ENCODE assay signal across 8 cellular contexts in the genomic region with DNA sequence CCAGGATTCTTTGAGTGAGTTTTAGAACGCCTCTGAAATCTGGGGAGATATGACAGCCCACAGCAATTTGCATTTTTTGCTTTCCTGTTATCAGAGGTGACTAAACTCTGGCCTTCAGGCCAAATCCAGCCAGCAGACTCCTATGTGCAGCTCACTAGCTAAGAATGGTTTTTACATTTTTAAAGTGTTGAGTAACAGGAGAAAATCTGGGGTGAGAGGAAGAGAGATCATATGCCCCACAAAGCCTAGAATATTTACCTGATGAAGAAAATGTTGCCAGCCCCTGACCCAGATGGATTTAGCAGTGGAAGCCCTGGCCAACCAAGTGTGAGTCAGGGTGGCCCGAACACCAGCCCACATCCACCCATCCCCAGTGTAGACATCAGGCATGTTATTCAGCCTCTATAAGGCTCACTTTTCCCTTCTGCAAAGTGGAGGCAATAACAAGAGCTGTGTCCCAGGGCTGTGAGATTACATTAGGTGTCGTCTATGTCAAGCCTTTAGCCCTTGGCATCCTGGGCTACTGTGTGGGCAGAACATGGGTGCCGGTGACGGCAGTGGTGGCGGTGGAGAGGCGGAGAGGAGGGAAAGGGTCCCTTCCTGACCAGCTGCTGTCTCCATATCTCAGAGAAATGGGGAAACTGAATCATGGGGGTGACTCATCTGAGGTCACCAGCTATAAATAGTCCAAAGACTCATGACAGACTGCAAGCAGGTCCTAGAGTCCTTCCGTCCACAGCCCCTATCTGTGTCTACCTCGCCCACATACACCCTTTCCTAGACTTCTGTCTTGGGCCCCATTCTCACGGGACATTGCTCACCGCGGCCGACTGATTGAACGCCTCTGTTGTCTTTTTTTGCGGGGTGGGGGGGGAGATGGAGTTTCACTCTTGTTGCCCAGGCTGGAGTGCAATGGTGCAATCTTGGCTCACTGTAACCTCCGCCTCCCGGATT. TPM values are rescaled to one million over a fixed set of nuclear protein-coding genes. Genes with fewer than 3 reads are reported as not detected.
A peak's percentile ranks its signal among the peaks of the same experiment; 100 is the strongest.
DNase-seq lines count a peak whose midpoint lies in the region; ATAC-seq, FAIRE-seq and TF ChIP-seq lines count a peak whose summit lies in the region.

No MANE protein-coding gene starts in this region.

- H3K9me3 ChIP-seq in A549, result no peaks in the 10 kb centered on the region
- H3K9me3 ChIP-seq in mesodermal cell (ENCODE audit: control insufficient read depth, low read length), result no peaks in the 10 kb centered on the region

- CTCF ChIA-PET in A549 (lab: Yijun Ruan, JAX), result interaction anchor here (0.6 to 4.9 kb wide), 9 partner anchors 10 to 112 kb away, joined by 3 to 14 read pairs (median 3); no protein-coding TSS in a partner anchor

- H3K4me3 ChIP-seq in A549 (no peak overlapping the region), cardiac fibroblast (replicated peaks in 1 of 2; ENCODE audit: low read depth in 2 of 2, low read length in 2 of 2) (no peak overlapping the region), mesodermal cell (ENCODE audit: extremely low read depth, insufficient read depth, low read length, poor library complexity, severe bottlenecking) (no peak overlapping the region)

- no peak for TF ChIP-seq POLR2A in A549 (IDR thresholded peaks at IDR 0.05; ENCODE audit: low read length)

- no peak for TF ChIP-seq RAD21 in A549 (conservative IDR thresholded peaks at IDR 0.05 in 1 of 2, IDR thresholded peaks at IDR 0.05 in 1 of 2)

- peak overlapping the region; percentile 66 for H3K4me2 ChIP-seq in A549

- H3K4me1 ChIP-seq in A549, result peaks cover 16% of the 10 kb centered on the region
- peaks cover 29% of the 10 kb centered on the region for H3K4me1 ChIP-seq in mesodermal cell (ENCODE audit: control insufficient read depth, insufficient read depth, low read length, poor library complexity, severe bottlenecking)

- POLR2A ChIA-PET in A549 (lab: Yijun Ruan, JAX), result interaction anchor here (1.1 to 1.5 kb wide), 2 partner anchors 74 to 110 kb away, joined by 3 to 8 read pairs; no protein-coding TSS in a partner anchor

- no peak for FAIRE-seq in A549 (lab: Jason Lieb, UNC)

- TF ChIP-seq EP300 in A549 (IDR thresholded peaks at IDR 0.05), result no peak

- peak overlapping the region; percentile 36 to 79; a peak in 5 of 6 replicates for H3K27ac ChIP-seq in A549
- peak overlapping the region; percentile 98 for H3K27ac ChIP-seq in mesodermal cell (ENCODE audit: low read depth, low read length, severe bottlenecking)

- H3K36me3 ChIP-seq in mesodermal cell (ENCODE audit: control insufficient read depth, insufficient read depth, low read length), result no peaks in the 10 kb centered on the region

- 43% methylated on average over 17 of the region's 17 CpGs for WGBS in A549 (ENCODE audit: missing lambda C conversion rate)
- 75 to 77% methylated on average over 7 to 9 of the region's 17 CpGs for WGBS in mesodermal cell (ENCODE audit: insufficient coverage in 2 of 2), 2 experiments

- no peak for TF ChIP-seq CTCF in A549 (IDR thresholded peaks at IDR 0.05)
- TF ChIP-seq CTCF in cardiac fibroblast (IDR thresholded peaks at IDR 0.05; ENCODE audit: low read depth, low read length), result no peak

- ATAC-seq in A549 (peak; percentile 89 to 92), HG03439 (IDR thresholded peaks at IDR 0.05; ENCODE audit: unreplicated experiment) (peak; percentile 83)

- DNase-seq in A549 (ENCODE audit: low read depth in 1 of 2, low spot score in 1 of 2) (peak; percentile 44 to 61), GM19240 (ENCODE audit: insufficient read length, low spot score) (peak; percentile 33), UCSD-AML1 (lab: John Stamatoyannopoulos, UW; ENCODE audit: unreplicated experiment) (peak; percentile 81), cardiac fibroblast (ENCODE audit: low read depth in 2 of 2) (peak; percentile 96 to 98), NCI-H1436 (lab: John Stamatoyannopoulos, UW) (no peak)
- peak; percentile 52 for DNase-seq in stimulated activated CD8-positive, alpha-beta memory T cell treated with anti-CD3 and anti-CD28 coated beads, Interleukin-7, amount 100 ng/mL, for 24 hours (ENCODE audit: low read depth)

TF ChIP-seq in A549, 52 proteins besides CTCF, POLR2A, EP300 and RAD21:
- TF ChIP-seq JUN (IDR thresholded peaks at IDR 0.05) (peak in 1 of 2 experiments; percentile 25; a peak in 1 of 5 replicates), RCOR1 (IDR thresholded peaks at IDR 0.05; ENCODE audit: low read depth, low read length) (no peak), HEYL (CRISPR knock-in tag; IDR thresholded peaks at IDR 0.05) (no peak), SREBF2 (IDR thresholded peaks at IDR 0.05) (no peak), JUNB (IDR thresholded peaks at IDR 0.05) (peak; percentile 59), ZNF302 (CRISPR knock-in tag; IDR thresholded peaks at IDR 0.05) (no peak), POLR2AphosphoS2 (conservative IDR thresholded peaks at IDR 0.05; ENCODE audit: low read length) (no peak), ZFP36 (IDR thresholded peaks at IDR 0.05; ENCODE audit: borderline replicate concordance, partially characterized antibody) (no peak), TP53 (CRISPR knock-in tag; IDR thresholded peaks at IDR 0.05) (no peak), GATA3 (IDR thresholded peaks at IDR 0.05; ENCODE audit: borderline replicate concordance) (no peak), FOSL2 (IDR thresholded peaks at IDR 0.05) (peak; percentile 78), FOSL2 (CRISPR knock-in tag; IDR thresholded peaks at IDR 0.05) (peak; percentile 94), HOXB5 (CRISPR knock-in tag; IDR thresholded peaks at IDR 0.05) (no peak), RFX5 (IDR thresholded peaks at IDR 0.05) (no peak)
- TF ChIP-seq, protein P1, sequence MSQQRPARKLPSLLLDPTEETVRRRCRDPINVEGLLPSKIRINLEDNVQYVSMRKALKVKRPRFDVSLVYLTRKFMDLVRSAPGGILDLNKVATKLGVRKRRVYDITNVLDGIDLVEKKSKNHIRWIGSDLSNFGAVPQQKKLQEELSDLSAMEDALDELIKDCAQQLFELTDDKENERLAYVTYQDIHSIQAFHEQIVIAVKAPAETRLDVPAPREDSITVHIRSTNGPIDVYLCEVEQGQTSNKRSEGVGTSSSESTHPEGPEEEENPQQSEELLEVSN (IDR thresholded peaks at IDR 0.05; ENCODE audit: borderline replicate concordance, low read depth), result no peak
- TF ChIP-seq, protein P2, sequence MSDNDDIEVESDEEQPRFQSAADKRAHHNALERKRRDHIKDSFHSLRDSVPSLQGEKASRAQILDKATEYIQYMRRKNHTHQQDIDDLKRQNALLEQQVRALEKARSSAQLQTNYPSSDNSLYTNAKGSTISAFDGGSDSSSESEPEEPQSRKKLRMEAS (IDR thresholded peaks at IDR 0.05), result no peak
- TF ChIP-seq, protein P3, sequence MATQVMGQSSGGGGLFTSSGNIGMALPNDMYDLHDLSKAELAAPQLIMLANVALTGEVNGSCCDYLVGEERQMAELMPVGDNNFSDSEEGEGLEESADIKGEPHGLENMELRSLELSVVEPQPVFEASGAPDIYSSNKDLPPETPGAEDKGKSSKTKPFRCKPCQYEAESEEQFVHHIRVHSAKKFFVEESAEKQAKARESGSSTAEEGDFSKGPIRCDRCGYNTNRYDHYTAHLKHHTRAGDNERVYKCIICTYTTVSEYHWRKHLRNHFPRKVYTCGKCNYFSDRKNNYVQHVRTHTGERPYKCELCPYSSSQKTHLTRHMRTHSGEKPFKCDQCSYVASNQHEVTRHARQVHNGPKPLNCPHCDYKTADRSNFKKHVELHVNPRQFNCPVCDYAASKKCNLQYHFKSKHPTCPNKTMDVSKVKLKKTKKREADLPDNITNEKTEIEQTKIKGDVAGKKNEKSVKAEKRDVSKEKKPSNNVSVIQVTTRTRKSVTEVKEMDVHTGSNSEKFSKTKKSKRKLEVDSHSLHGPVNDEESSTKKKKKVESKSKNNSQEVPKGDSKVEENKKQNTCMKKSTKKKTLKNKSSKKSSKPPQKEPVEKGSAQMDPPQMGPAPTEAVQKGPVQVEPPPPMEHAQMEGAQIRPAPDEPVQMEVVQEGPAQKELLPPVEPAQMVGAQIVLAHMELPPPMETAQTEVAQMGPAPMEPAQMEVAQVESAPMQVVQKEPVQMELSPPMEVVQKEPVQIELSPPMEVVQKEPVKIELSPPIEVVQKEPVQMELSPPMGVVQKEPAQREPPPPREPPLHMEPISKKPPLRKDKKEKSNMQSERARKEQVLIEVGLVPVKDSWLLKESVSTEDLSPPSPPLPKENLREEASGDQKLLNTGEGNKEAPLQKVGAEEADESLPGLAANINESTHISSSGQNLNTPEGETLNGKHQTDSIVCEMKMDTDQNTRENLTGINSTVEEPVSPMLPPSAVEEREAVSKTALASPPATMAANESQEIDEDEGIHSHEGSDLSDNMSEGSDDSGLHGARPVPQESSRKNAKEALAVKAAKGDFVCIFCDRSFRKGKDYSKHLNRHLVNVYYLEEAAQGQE (IDR thresholded peaks at IDR 0.05), result no peak
- TF ChIP-seq, protein P4, sequence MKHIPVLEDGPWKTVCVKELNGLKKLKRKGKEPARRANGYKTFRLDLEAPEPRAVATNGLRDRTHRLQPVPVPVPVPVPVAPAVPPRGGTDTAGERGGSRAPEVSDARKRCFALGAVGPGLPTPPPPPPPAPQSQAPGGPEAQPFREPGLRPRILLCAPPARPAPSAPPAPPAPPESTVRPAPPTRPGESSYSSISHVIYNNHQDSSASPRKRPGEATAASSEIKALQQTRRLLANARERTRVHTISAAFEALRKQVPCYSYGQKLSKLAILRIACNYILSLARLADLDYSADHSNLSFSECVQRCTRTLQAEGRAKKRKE (CRISPR knock-in tag; IDR thresholded peaks at IDR 0.05; ENCODE audit: low read depth), result no peak

RNA-seq across cellular contexts. Expression of a gene that starts 32.6 kb away (rescaled TPM):
- 173 and 185 TPM in 2 replicates for polyA plus RNA-seq in A549 (2011; rRNA removed)
- 110 and 132 TPM in 2 replicates for polyA plus RNA-seq in A549 (2012; cell fraction: cytosol; rRNA removed)
- 115 and 147 TPM in 2 replicates for polyA plus RNA-seq in A549 (2012; cell fraction: nucleus; rRNA removed)
- 109 to 122 TPM (median 116 TPM) in 3 replicates for polyA plus RNA-seq in A549 (2017; fragmentation: RNase III; extraction: RNeasy Plus Mini Kit Qiagen cat#74134 plus additional on column Dnase treatment)
- 85.5 and 116 TPM in 2 replicates for polyA minus RNA-seq in A549 (2011; rRNA and poly(A)+ RNA removed)
- polyA plus RNA-seq in mesodermal cell (2013, experiment 1 of 2), result 83.6 TPM
- polyA plus RNA-seq in mesodermal cell (2013, experiment 2 of 2), result 66.9 TPM

RNA-seq across cellular contexts. Expression of a gene that starts 43.1 kb away (rescaled TPM):
- polyA plus RNA-seq in A549 (2011; rRNA removed) (0.01 TPM in 2 replicates), A549 (2017; fragmentation: RNase III; extraction: RNeasy Plus Mini Kit Qiagen cat#74134 plus additional on column Dnase treatment) (not detected in 3 replicates)
- polyA plus RNA-seq in A549 (2012; cell fraction: cytosol; rRNA removed), result under 0.01 TPM in 1 of 2 replicates, not detected in the other
- polyA plus RNA-seq in A549 (2012; cell fraction: nucleus; rRNA removed), result 0.01 TPM in 1 of 2 replicates, not detected in the other
- polyA minus RNA-seq in A549 (2011; rRNA and poly(A)+ RNA removed), result 0.04 TPM in 1 of 2 replicates, not detected in the other
- 4.1 TPM for polyA plus RNA-seq in mesodermal cell (2013, experiment 1 of 2)
- 3.3 TPM for polyA plus RNA-seq in mesodermal cell (2013, experiment 2 of 2)
